Comparison of ENCODE assay signal across 25 cellular contexts in genomic region chr12:105060715-105061378, GRCh38. TPM values are rescaled to one million over a fixed set of nuclear protein-coding genes. Genes with fewer than 3 reads are reported as not detected.
DNase-seq lines count a peak whose midpoint lies in the region; ATAC-seq and TF ChIP-seq lines count a peak whose summit lies in the region.
"Had no signal": no experiment of that assay in that cellular context is flagged by ENCODE, and none has a peak within 500 bp of the region (broad histone marks: within the 10 kb centered on the region; RNA-seq: fewer than 3 reads in every experiment).

No MANE protein-coding gene starts in this region.

- no peak overlapping the region for H3K9ac ChIP-seq in SK-N-SH
- no peak overlapping the region for H3K9ac ChIP-seq in mammary epithelial cell (ENCODE audit: insufficient read depth, low read length)

- TF ChIP-seq RAD21 in SK-N-SH (IDR thresholded peaks at IDR 0.05; ENCODE audit: low read length) = no peak

- H3K36me3 Mint-ChIP-seq in nephron progenitor cell (ENCODE audit: low read depth) = peaks cover 17% of the 10 kb centered on the region
- H3K36me3 Mint-ChIP-seq: CD8-positive, alpha-beta T cell had no signal

- no peaks in the 10 kb centered on the region for H3K4me1 ChIP-seq in SK-N-SH (ENCODE audit: control insufficient read depth in 1 of 2, insufficient read depth in 2 of 2, low read depth in 1 of 2, low read length in 1 of 2)
- H3K4me1 ChIP-seq in mammary epithelial cell (ENCODE audit: insufficient read depth, low read length) = peaks cover 6% of the 10 kb centered on the region
- H3K4me1 ChIP-seq: pancreas, stomach, thyroid gland had no signal

- intact Hi-C loops in mammary epithelial cell (cut with micrococcal nuclease) = no loop called here

- no peaks in the 10 kb centered on the region for H3K9me2 ChIP-seq in SK-N-SH

- peak overlapping the region; percentile 14 for H3K4me3 Mint-ChIP-seq in nephron progenitor cell
- H3K4me3 Mint-ChIP-seq: B cell; CD8-positive, alpha-beta T cell had no signal

- ATAC-seq in SK-N-SH treated with all-trans-retinoic acid at 6 μM for 48 hours (no peak), HG03280 (IDR thresholded peaks at IDR 0.05; ENCODE audit: unreplicated experiment) (no peak)
- ATAC-seq: CD8-positive, alpha-beta T cell; pancreas had no signal

- no peak for TF ChIP-seq EP300 in SK-N-SH (IDR thresholded peaks at IDR 0.05; ENCODE audit: borderline replicate concordance in 1 of 2, low read depth in 1 of 2, low read length in 1 of 2)

- H3K9me3 ChIP-seq in SK-N-SH = peaks cover 19% of the 10 kb centered on the region; the same call in 1 of the 2 replicates
- H3K9me3 ChIP-seq in mammary epithelial cell (replicated peaks; ENCODE audit: insufficient read depth, low read length) = no peaks in the 10 kb centered on the region
- H3K9me3 ChIP-seq: pancreas, thyroid gland had no signal

- WGBS in SK-N-SH (ENCODE audit: low lambda C conversion rate) = 89% methylated on average over 6 of the region's 11 CpGs
- WGBS in mammary epithelial cell (ENCODE audit: low coverage, missing lambda C conversion rate) = 97% methylated on average over 5 of the region's 11 CpGs

- no peak overlapping the region for H2AFZ ChIP-seq in SK-N-SH (ENCODE audit: low read depth)
- H2AFZ ChIP-seq in mammary epithelial cell (ENCODE audit: low read depth, low read length) = no peak overlapping the region

- H3K4me1 Mint-ChIP-seq in nephron progenitor cell = peaks cover 24% of the 10 kb centered on the region
- H3K4me1 Mint-ChIP-seq: B cell had no signal

- H3K27me3 Mint-ChIP-seq in nephron progenitor cell (ENCODE audit: low read depth, poor library complexity) = no peaks in the 10 kb centered on the region

- in situ Hi-C loops in mammary epithelial cell (cut with MboI; ENCODE audit: low sequenced_read_pairs in 2 of 2) = loop anchor here in 1 of 2 donors (25.0 kb wide), 2 partner anchors 724 to 1124 kb away; partner anchors contain the start of gene HSP90B1

- no peaks in the 10 kb centered on the region for H3F3A ChIP-seq in SK-N-SH (replicated peaks; ENCODE audit: insufficient read depth)

- DNase-seq in SK-N-SH (no peak), M059J (ENCODE audit: low read depth) (peak; percentile 28), mammary epithelial cell (peak; percentile 86), nephron progenitor cell (no peak), NCI-H446 treated with DMSO at 0.1 percent for 48 hours (lab: John Stamatoyannopoulos, UW) (no peak)
- DNase-seq in effector CD8-positive, alpha-beta T cell (lab: John Stamatoyannopoulos, UW) = no peak
- DNase-seq: activated CD8-positive, alpha-beta memory T cell treated with anti-CD3 and anti-CD28 coated beads for 24 hours; activated effector memory CD4-positive, alpha-beta T cell treated with Interleukin-2 at 50 U/mL for 16 hours; CD8-positive, alpha-beta T cell; DMS 273 treated with DMSO at 0.1 percent for 48 hours; head of caudate nucleus; KBM-7; NCI-H146; NCI-H2171; NCI-H526; pancreas; stimulated activated CD4-positive, alpha-beta T cell treated with anti-CD3 and anti-CD28 coated beads, Interleukin-2, amount 100 ng/mL, for 24 hours; stomach; T-helper 2 cell; thyroid gland had no signal

- H3K4me2 ChIP-seq in SK-N-SH = no peak overlapping the region
- no peak overlapping the region for H3K4me2 ChIP-seq in mammary epithelial cell (ENCODE audit: insufficient read depth, low read depth, low read length)
- H3K4me2 ChIP-seq: smooth muscle cell had no signal

- H3K27me3 ChIP-seq in SK-N-SH (ENCODE audit: insufficient read depth) (no peaks in the 10 kb centered on the region), mammary epithelial cell (ENCODE audit: insufficient read depth, low read length) (no peaks in the 10 kb centered on the region)
- H3K27me3 ChIP-seq: pancreas, stomach, thyroid gland had no signal

- H3K4me3 ChIP-seq in SK-N-SH (ENCODE audit: low read depth in 2 of 2, low read length in 1 of 2) = no peak overlapping the region
- H3K4me3 ChIP-seq in mammary epithelial cell (replicated peaks in 1 of 3; ENCODE audit: insufficient read depth in 1 of 3, low read depth in 2 of 3, low read length in 3 of 3) = no peak overlapping the region
- H3K4me3 ChIP-seq: pancreas, SK-N-MC, smooth muscle cell, stomach, thyroid gland had no signal

- H3K79me2 ChIP-seq in SK-N-SH (ENCODE audit: insufficient read depth) = no peaks in the 10 kb centered on the region
- no peaks in the 10 kb centered on the region for H3K79me2 ChIP-seq in mammary epithelial cell (ENCODE audit: insufficient read depth, low read length)

- H3K27ac ChIP-seq in SK-N-SH (ENCODE audit: low read depth in 2 of 2, low read length in 1 of 2) (no peak overlapping the region), mammary epithelial cell (ENCODE audit: insufficient read depth, low read depth, low read length) (no peak overlapping the region)
- H3K27ac ChIP-seq: pancreas, SK-N-MC, stomach, thyroid gland had no signal

- no TSS peak for BruUV-seq in mammary epithelial cell (replicated peaks; lab: Mats Ljungman, UMichigan)

- CTCF ChIA-PET in SK-N-SH (lab: Yijun Ruan, JAX) = interaction anchor here (2.9 kb wide), 1 partner anchor 679 kb away, joined by 10 read pairs; no protein-coding TSS in a partner anchor
- CTCF ChIA-PET in mammary epithelial cell (lab: Charles Lee; ENCODE audit: low non-redundant PET) = interaction anchor here (0.6 kb wide), 1 partner anchor 154 kb away, joined by 4 read pairs; no protein-coding TSS in a partner anchor

- no peak overlapping the region for H3K27ac Mint-ChIP-seq in nephron progenitor cell
- H3K27ac Mint-ChIP-seq: B cell; CD8-positive, alpha-beta T cell had no signal

- H3K36me3 ChIP-seq in SK-N-SH (replicated peaks in 1 of 2; ENCODE audit: control insufficient read depth in 1 of 2, insufficient read depth in 2 of 2, low read length in 1 of 2) (peaks cover 0 to 26% of the 10 kb centered on the region in 2 experiments), mammary epithelial cell (ENCODE audit: insufficient read depth, low read length) (peaks cover 16% of the 10 kb centered on the region)
- H3K36me3 ChIP-seq: thyroid gland had no signal

- peaks cover 14% of the 10 kb centered on the region for H3K9me3 Mint-ChIP-seq in nephron progenitor cell

- H4K20me1 ChIP-seq in SK-N-SH (ENCODE audit: insufficient read depth) (no peaks in the 10 kb centered on the region), mammary epithelial cell (ENCODE audit: insufficient read depth, low read length) (no peaks in the 10 kb centered on the region)

- dilution Hi-C loops in mammary epithelial cell (cut with HindIII; ENCODE audit: low sequenced_read_pairs) = no loop called here

- POLR2A ChIA-PET in SK-N-SH (lab: Yijun Ruan, JAX) = no interaction called here

- TF ChIP-seq CTCF in SK-N-SH (IDR thresholded peaks at IDR 0.05) = no peak
- TF ChIP-seq CTCF in mammary epithelial cell (conservative IDR thresholded peaks at IDR 0.05 in 1 of 2, IDR thresholded peaks at IDR 0.05 in 1 of 2; ENCODE audit: extremely low read depth in 1 of 2, insufficient read depth in 1 of 2, low read depth in 1 of 2, low read length in 2 of 2) = no peak
- TF ChIP-seq CTCF in nephron progenitor cell (IDR thresholded peaks at IDR 0.05) = no peak

TF ChIP-seq in SK-N-SH, 30 proteins besides CTCF, POLR2A, EP300 and RAD21:
- TF ChIP-seq FOXM1 (IDR thresholded peaks at IDR 0.05; ENCODE audit: low read depth) (no peak), FOXJ3 (CRISPR knock-in tag; IDR thresholded peaks at IDR 0.05) (no peak), JUND (IDR thresholded peaks at IDR 0.05) (0 out of 2 replicates have a peak, but pooled peaks have one; percentile 5), ELF1 (IDR thresholded peaks at IDR 0.05) (no peak), TEAD4 (IDR thresholded peaks at IDR 0.05; ENCODE audit: borderline replicate concordance, insufficient read depth) (no peak)

TF ChIP-seq in SK-N-SH treated with all-trans-retinoic acid at 6 μM for 48 hours, 23 proteins besides CTCF, POLR2A, EP300 and RAD21:
- TF ChIP-seq RARB (CRISPR knock-in tag; IDR thresholded peaks at IDR 0.05) (no peak), CSDC2 (CRISPR knock-in tag; IDR thresholded peaks at IDR 0.05) (no peak), ZFP30 (CRISPR knock-in tag; IDR thresholded peaks at IDR 0.05) (no peak), OSR1 (CRISPR knock-in tag; IDR thresholded peaks at IDR 0.05) (no peak), PPARA (CRISPR knock-in tag; IDR thresholded peaks at IDR 0.05; ENCODE audit: borderline replicate concordance) (no peak)
- TF ChIP-seq, protein P1, sequence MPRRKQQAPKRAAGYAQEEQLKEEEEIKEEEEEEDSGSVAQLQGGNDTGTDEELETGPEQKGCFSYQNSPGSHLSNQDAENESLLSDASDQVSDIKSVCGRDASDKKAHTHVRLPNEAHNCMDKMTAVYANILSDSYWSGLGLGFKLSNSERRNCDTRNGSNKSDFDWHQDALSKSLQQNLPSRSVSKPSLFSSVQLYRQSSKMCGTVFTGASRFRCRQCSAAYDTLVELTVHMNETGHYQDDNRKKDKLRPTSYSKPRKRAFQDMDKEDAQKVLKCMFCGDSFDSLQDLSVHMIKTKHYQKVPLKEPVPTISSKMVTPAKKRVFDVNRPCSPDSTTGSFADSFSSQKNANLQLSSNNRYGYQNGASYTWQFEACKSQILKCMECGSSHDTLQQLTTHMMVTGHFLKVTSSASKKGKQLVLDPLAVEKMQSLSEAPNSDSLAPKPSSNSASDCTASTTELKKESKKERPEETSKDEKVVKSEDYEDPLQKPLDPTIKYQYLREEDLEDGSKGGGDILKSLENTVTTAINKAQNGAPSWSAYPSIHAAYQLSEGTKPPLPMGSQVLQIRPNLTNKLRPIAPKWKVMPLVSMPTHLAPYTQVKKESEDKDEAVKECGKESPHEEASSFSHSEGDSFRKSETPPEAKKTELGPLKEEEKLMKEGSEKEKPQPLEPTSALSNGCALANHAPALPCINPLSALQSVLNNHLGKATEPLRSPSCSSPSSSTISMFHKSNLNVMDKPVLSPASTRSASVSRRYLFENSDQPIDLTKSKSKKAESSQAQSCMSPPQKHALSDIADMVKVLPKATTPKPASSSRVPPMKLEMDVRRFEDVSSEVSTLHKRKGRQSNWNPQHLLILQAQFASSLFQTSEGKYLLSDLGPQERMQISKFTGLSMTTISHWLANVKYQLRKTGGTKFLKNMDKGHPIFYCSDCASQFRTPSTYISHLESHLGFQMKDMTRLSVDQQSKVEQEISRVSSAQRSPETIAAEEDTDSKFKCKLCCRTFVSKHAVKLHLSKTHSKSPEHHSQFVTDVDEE (CRISPR knock-in tag; IDR thresholded peaks at IDR 0.05) = no peak

RNA-seq across cellular contexts. Expression of gene ALDH1L2, which starts 23.4 kb away (rescaled TPM):
- polyA plus RNA-seq in SK-N-SH (2012; rRNA removed) (1.9 and 3.4 TPM in 2 replicates), mammary epithelial cell (19.6 TPM)
- 2.2 TPM in 2 replicates for polyA plus RNA-seq in SK-N-SH (2012; cell fraction: cytosol; rRNA removed)
- 2.2 and 4.8 TPM in 2 replicates for polyA plus RNA-seq in SK-N-SH (2012; cell fraction: nucleus; rRNA removed)
- total RNA-seq in M059J (2014; rRNA removed; shearing (Covaris generic)) = 0.27 and 1.4 TPM in 2 replicates
- total RNA-seq in mammary epithelial cell = 10 to 100 TPM; 61.7 to 92.1 TPM
- polyA minus RNA-seq in mammary epithelial cell = 43.4 TPM
- total RNA-seq: CD8-positive, alpha-beta T cell had no signal

RNA-seq across cellular contexts. Expression of gene WASHC4, which starts 46.7 kb away (rescaled TPM):
- polyA plus RNA-seq in SK-N-SH (2012; rRNA removed) (11.2 and 15.9 TPM in 2 replicates), mammary epithelial cell (16.4 TPM)
- 15.4 and 17.0 TPM in 2 replicates for polyA plus RNA-seq in SK-N-SH (2012; cell fraction: cytosol; rRNA removed)
- polyA plus RNA-seq in SK-N-SH (2012; cell fraction: nucleus; rRNA removed) = 11.0 and 33.3 TPM in 2 replicates
- total RNA-seq in M059J (2014; rRNA removed; shearing (Covaris generic)) = 37.5 and 51.9 TPM in 2 replicates
- 10 to 100 TPM; 48.4 to 75.2 TPM for total RNA-seq in mammary epithelial cell
- 39.6 TPM for polyA minus RNA-seq in mammary epithelial cell

Comparison
In these comparisons a context has a peak if more than half of its experiments do, and no peak if none do; other contexts are left out.
1. DNase-seq: peak in M059J (single experiment) and mammary epithelial cell (single experiment); none in SK-N-SH (single experiment), nephron progenitor cell (single experiment), NCI-H446 treated with DMSO at 0.1 percent for 48 hours (single experiment) and effector CD8-positive, alpha-beta T cell (single experiment).
2. RNA of gene ALDH1L2, which starts 23.4 kb away (total RNA-seq): 61.7 to 92.1 TPM in mammary epithelial cell; 0.27 to 1.4 TPM in M059J; every median in the first group is over 10 times any median in the second.